Comparison of ENCODE assay signal across 9 cellular contexts in genomic region chr9:37582548-37583157, GRCh38. TPM values are rescaled to one million over a fixed set of nuclear protein-coding genes. Genes with fewer than 3 reads are reported as not detected.
DNase-seq lines count a peak whose midpoint lies in the region; ATAC-seq and TF ChIP-seq lines count a peak whose summit lies in the region.
"Had no signal": no experiment of that assay in that cellular context is flagged by ENCODE, and none has a peak within 500 bp of the region (broad histone marks: within the 10 kb centered on the region; RNA-seq: fewer than 3 reads in every experiment).

No MANE protein-coding gene starts in this region.

- intact Hi-C loops in A673 (cut with micrococcal nuclease; ENCODE audit: unreplicated experiment): loop anchor here (10.0 kb wide), 1 partner anchor 98 kb away; the partner anchor contains the start of gene POLR1E

- H3K4me1 Mint-ChIP-seq in chondrocyte (ENCODE audit: low read depth): peaks cover 3% of the 10 kb centered on the region

- 80 to 82% methylated on average over 6 of the region's 6 CpGs for WGBS in lung, 2 donors

- H3K4me3 ChIP-seq in A673 (ENCODE audit: low read depth, low read length, poor library complexity, severe bottlenecking): no peak overlapping the region
- H3K4me3 ChIP-seq in GM12865 (ENCODE audit: low read depth, low read length): no peak overlapping the region
- H3K4me3 ChIP-seq in lung: no peak overlapping the region

- H3K36me3 ChIP-seq in A673 (ENCODE audit: insufficient read depth, low read length, poor library complexity, severe bottlenecking) (peaks cover 70% of the 10 kb centered on the region), lung (ENCODE audit: control insufficient read depth in 2 of 2, insufficient read depth in 2 of 2, low read length in 2 of 2) (peaks cover 11 to 33% of the 10 kb centered on the region in 2 donors)

- H3K27me3 ChIP-seq in A673 (replicated peaks; ENCODE audit: insufficient read depth, low read depth, low read length, poor library complexity) (no peaks in the 10 kb centered on the region), lung (ENCODE audit: control insufficient read depth, insufficient read depth) (no peaks in the 10 kb centered on the region)

- BruUV-seq in A673 (replicated peaks; lab: Mats Ljungman, UMichigan): no TSS peak

- no peak overlapping the region for H3K4me3 Mint-ChIP-seq in chondrocyte (ENCODE audit: unreplicated experiment)
- H3K4me3 Mint-ChIP-seq: dendritic cell treated with granulocyte-macrophage colony-stimulating factor and Interleukin-4, amounts not matched to agents 40 ng/mL and 50 ng/mL, for 4 days had no signal

- DNase-seq in A673 (ENCODE audit: low spot score) (peak; percentile 73), GM12865 (ENCODE audit: low read depth) (peak; percentile 70), NCI-H2227 treated with DMSO at 0.1 percent for 48 hours (lab: John Stamatoyannopoulos, UW) (peak; percentile 39), chondrocyte (ENCODE audit: low spot score) (no peak), lung (ENCODE audit: low spot score) (no peak), GF-D8 (lab: John Stamatoyannopoulos, UW) (no peak)

- ATAC-seq in lung (ENCODE audit: insufficient read depth, low FRiP score) (no peak), HG02610 (IDR thresholded peaks at IDR 0.05; ENCODE audit: unreplicated experiment) (no peak), HG03439 (IDR thresholded peaks at IDR 0.05; ENCODE audit: unreplicated experiment) (no peak)

- no peaks in the 10 kb centered on the region for H3K4me1 ChIP-seq in A673 (ENCODE audit: insufficient read depth, low read length, poor library complexity, severe bottlenecking)
- H3K4me1 ChIP-seq in lung (ENCODE audit: control insufficient read depth in 2 of 2, insufficient read depth in 2 of 2, low read length in 2 of 2): no peaks in the 10 kb centered on the region

- CTCF ChIA-PET in A673 (lab: Charles Lee): no interaction called here

- no peaks in the 10 kb centered on the region for H3K9me3 Mint-ChIP-seq in chondrocyte (ENCODE audit: low read depth)
- H3K9me3 Mint-ChIP-seq: dendritic cell treated with granulocyte-macrophage colony-stimulating factor and Interleukin-4, amounts not matched to agents 40 ng/mL and 50 ng/mL, for 4 days had no signal

- POLR2A ChIA-PET in A673 (lab: Charles Lee; ENCODE audit: low non-redundant PET): no interaction called here

- no peaks in the 10 kb centered on the region for H3K27me3 Mint-ChIP-seq in chondrocyte (ENCODE audit: low read depth)
- H3K27me3 Mint-ChIP-seq: dendritic cell treated with granulocyte-macrophage colony-stimulating factor and Interleukin-4, amounts not matched to agents 40 ng/mL and 50 ng/mL, for 4 days had no signal

- H3K9me3 ChIP-seq in A673 (ENCODE audit: low read depth, low read length, poor library complexity, severe bottlenecking): no peaks in the 10 kb centered on the region
- H3K9me3 ChIP-seq in lung (ENCODE audit: control insufficient read depth in 2 of 2, insufficient read depth in 1 of 2, low read length in 1 of 2): no peaks in the 10 kb centered on the region

- peak; percentile 73 for TF ChIP-seq CTCF in A673 (conservative IDR thresholded peaks at IDR 0.05; ENCODE audit: low read depth, low read length)
- TF ChIP-seq CTCF in GM12865 (IDR thresholded peaks at IDR 0.05; ENCODE audit: insufficient read depth, low read depth, low read length, missing control alignments): peak; percentile 57
- peak; percentile 84 for TF ChIP-seq CTCF in chondrocyte (IDR thresholded peaks at IDR 0.05)
- TF ChIP-seq CTCF in lung (IDR thresholded peaks at IDR 0.05; ENCODE audit: control extremely low read depth, extremely low read depth): peak; percentile 37

- peak overlapping the region; percentile 76 for H3K27ac Mint-ChIP-seq in chondrocyte (ENCODE audit: unreplicated experiment)
- H3K27ac Mint-ChIP-seq: dendritic cell treated with granulocyte-macrophage colony-stimulating factor and Interleukin-4, amounts not matched to agents 40 ng/mL and 50 ng/mL, for 4 days had no signal

- no peak overlapping the region for H3K27ac ChIP-seq in A673 (ENCODE audit: low read depth, low read length, poor library complexity, severe bottlenecking)
- no peak overlapping the region for H3K27ac ChIP-seq in lung (ENCODE audit: low read depth in 1 of 2, low read length in 1 of 2)

- H3K36me3 Mint-ChIP-seq in chondrocyte (ENCODE audit: low read depth): peaks cover 11% of the 10 kb centered on the region

RNA-seq across cellular contexts. Expression of gene FBXO10, which starts 6.5 kb away (rescaled TPM):
- total RNA-seq in A673 (2021): 14.5 and 15.0 TPM in 2 replicates
- total RNA-seq in chondrocyte: 13.2 to 15.9 TPM (median 15.2 TPM) in 3 replicates
- 1 to 10 TPM; 3.9 to 6.3 TPM for total RNA-seq in lung
- polyA plus RNA-seq in lung: 1 to 10 TPM; 2.6 to 4.0 TPM

RNA-seq across cellular contexts. Expression of gene TOMM5, which starts 9.7 kb away (rescaled TPM):
- total RNA-seq in A673 (2021) (213 and 247 TPM in 2 replicates), chondrocyte (77.5 to 117 TPM (median 83.0 TPM) in 3 replicates), lung (10 to 100 TPM; 66.7 to 76.5 TPM)
- 100 to 1,000 TPM; 103 to 132 TPM for polyA plus RNA-seq in lung

Comparison
In these comparisons a context has a peak if more than half of its experiments do, and no peak if none do; other contexts are left out.
1. DNase-seq: peak in A673 (single experiment), GM12865 (single experiment) and NCI-H2227 treated with DMSO at 0.1 percent for 48 hours (single experiment); none in chondrocyte (single experiment), lung (single experiment) and GF-D8 (single experiment).
2. Peak in every context shown above with its lines, with median percentiles within 50 percentile points of each other: CTCF ChIP-seq.